Comparison of ENCODE assay signal across 25 cellular contexts in the genomic region with DNA sequence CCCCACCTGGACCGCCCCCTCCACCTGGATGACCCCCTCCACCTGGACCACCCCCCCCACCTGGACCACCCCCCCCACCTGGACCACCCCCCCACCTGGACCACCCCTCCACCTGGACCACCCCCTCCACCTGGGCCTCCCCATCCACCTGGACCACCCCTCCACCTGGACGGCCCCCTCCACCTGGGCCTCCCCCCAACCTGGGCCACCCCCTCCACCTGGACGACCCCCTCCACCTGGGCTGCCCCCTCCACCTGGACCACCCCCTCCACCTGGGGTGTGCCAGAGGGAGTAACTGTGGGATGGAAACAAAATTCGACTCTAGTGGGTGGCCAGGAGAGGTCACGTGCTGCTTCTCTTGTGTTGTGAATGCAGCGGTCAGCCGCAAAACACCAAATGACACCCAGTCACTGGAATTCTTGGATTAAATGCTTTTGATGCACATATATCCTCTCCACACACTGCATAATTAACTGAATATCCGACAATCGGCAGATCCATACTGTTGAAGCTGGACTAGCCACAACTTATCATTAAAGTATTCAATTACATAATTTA.
"Had no signal": no experiment of that assay in that cellular context is flagged by ENCODE, and none has a peak within 500 bp of the region (broad histone marks: within the 10 kb centered on the region; RNA-seq: fewer than 3 reads in every experiment).

No MANE protein-coding gene starts in this region.

- H3K79me2 ChIP-seq: parathyroid adenoma had no signal

- H3K27ac Mint-ChIP-seq: activated CD4-positive, alpha-beta memory T cell treated with anti-CD3 and anti-CD28 coated beads for 36 hours; activated naive CD8-positive, alpha-beta T cell treated with anti-CD3 and anti-CD28 coated beads, Interleukin-2, amount 50 U/mL, for 24 hours; brain; naive thymus-derived CD8-positive, alpha-beta T cell; T-helper 17 cell had no signal

- H3K4me3 ChIP-seq: left lung, lung, right lobe of liver, smooth muscle cell, thyroid gland had no signal

- H3K4me1 Mint-ChIP-seq: activated naive CD8-positive, alpha-beta T cell treated with anti-CD3 and anti-CD28 coated beads, Interleukin-2, amount 50 U/mL, for 24 hours; T-helper 17 cell had no signal

- H3K4me3 Mint-ChIP-seq: activated CD4-positive, alpha-beta memory T cell treated with anti-CD3 and anti-CD28 coated beads for 36 hours; activated naive CD8-positive, alpha-beta T cell treated with anti-CD3 and anti-CD28 coated beads, Interleukin-2, amount 50 U/mL, for 24 hours; brain; naive thymus-derived CD8-positive, alpha-beta T cell; T-helper 17 cell had no signal

- H3K36me3 ChIP-seq: left lung, right lobe of liver, thyroid gland had no signal

- H3K27me3 ChIP-seq: foreskin keratinocyte, right lobe of liver, thyroid gland had no signal

- H3K9me3 ChIP-seq: left lung, right lobe of liver, thyroid gland had no signal

- H2AFZ ChIP-seq: parathyroid adenoma had no signal

- H3K27ac ChIP-seq: foreskin keratinocyte, left lung, parathyroid adenoma, right lobe of liver, thyroid gland had no signal

- ATAC-seq: activated naive CD8-positive, alpha-beta T cell treated with anti-CD3 and anti-CD28 coated beads, Interleukin-2, amount 50 U/mL, for 24 hours; foreskin keratinocyte; left lung; naive thymus-derived CD8-positive, alpha-beta T cell; T-helper 17 cell had no signal

- H3K36me3 Mint-ChIP-seq: activated CD4-positive, alpha-beta memory T cell treated with anti-CD3 and anti-CD28 coated beads for 36 hours; brain; naive thymus-derived CD8-positive, alpha-beta T cell had no signal

- H3K27me3 Mint-ChIP-seq: activated CD4-positive, alpha-beta memory T cell treated with anti-CD3 and anti-CD28 coated beads for 36 hours; activated naive CD8-positive, alpha-beta T cell treated with anti-CD3 and anti-CD28 coated beads, Interleukin-2, amount 50 U/mL, for 24 hours; brain; T-helper 17 cell had no signal

- H3K4me1 ChIP-seq: foreskin keratinocyte, left lung, parathyroid adenoma, right lobe of liver, thyroid gland had no signal

- H3K9me3 Mint-ChIP-seq: activated CD4-positive, alpha-beta memory T cell treated with anti-CD3 and anti-CD28 coated beads for 36 hours; activated naive CD8-positive, alpha-beta T cell treated with anti-CD3 and anti-CD28 coated beads, Interleukin-2, amount 50 U/mL, for 24 hours had no signal

- H3K9ac ChIP-seq: parathyroid adenoma had no signal

- H3K4me2 ChIP-seq: smooth muscle cell had no signal

- DNase-seq: activated CD4-positive, alpha-beta memory T cell treated with anti-CD3 and anti-CD28 coated beads for 36 hours; activated CD4-positive, alpha-beta T cell treated with anti-CD3 and anti-CD28 coated beads for 48 hours; activated naive CD4-positive, alpha-beta T cell treated with anti-CD3 and anti-CD28 coated beads, Interleukin-2, amount 50 U/mL, for 16 hours; activated naive CD8-positive, alpha-beta T cell treated with anti-CD3 and anti-CD28 coated beads, Interleukin-2, amount 50 U/mL, for 24 hours; activated T-cell treated with anti-CD3 and anti-CD28 coated beads, Interleukin-2, amount 50 U/mL, for 48 hours; anterior cingulate cortex; caudate nucleus; dermis blood vessel endothelial cell; effector CD8-positive, alpha-beta T cell; erythroblast; foreskin keratinocyte; kidney glomerular epithelial cell; naive thymus-derived CD8-positive, alpha-beta T cell; stimulated activated CD4-positive, alpha-beta T cell treated with anti-CD3 and anti-CD28 coated beads, Interleukin-2, amount 100 ng/mL, for 48 hours; stimulated activated CD8-positive, alpha-beta memory T cell treated with anti-CD3 and anti-CD28 coated beads, Interleukin-4, amount 100 ng/mL, for 48 hours; stimulated activated naive CD4-positive, alpha-beta T cell; SW 1271; T-helper 17 cell; thyroid gland had no signal
